In genomic region chr20:19426356-19426755, GRCh38 we compare ENCODE assay signal across 33 cellular contexts.
"Had no signal": no experiment of that assay in that cellular context is flagged by ENCODE, and none has a peak within 500 bp of the region (broad histone marks: within the 10 kb centered on the region; RNA-seq: fewer than 3 reads in every experiment).

No MANE protein-coding gene starts in this region.

- H3K36me3 ChIP-seq: brain microvascular endothelial cell, esophagus muscularis mucosa, gastrocnemius medialis had no signal

- H3K4me3 Mint-ChIP-seq: activated CD4-positive, alpha-beta memory T cell treated with anti-CD3 and anti-CD28 coated beads for 36 hours; activated CD4-positive, alpha-beta T cell treated with anti-CD3 and anti-CD28 coated beads for 36 hours; activated CD4-positive, alpha-beta T cell treated with anti-CD3 and anti-CD28 coated beads, Interleukin-2, amount 10 ng/mL, durations not matched to agents 24 days and 14 days; activated naive CD4-positive, alpha-beta T cell treated with anti-CD3 and anti-CD28 coated beads, Interleukin-2, amount 10 ng/mL, durations not matched to agents 7 days and 5 days; activated naive CD8-positive, alpha-beta T cell treated with anti-CD3 and anti-CD28 coated beads, Interleukin-2, amount 10 ng/mL, durations not matched to agents 7 days and 5 days; activated T-cell treated with anti-CD3 and anti-CD28 coated beads, Interleukin-2, amount 50 U/mL, for 24 hours; activated T-cell treated with anti-CD3 and anti-CD28 coated beads, Interleukin-2, amount 50 U/mL, for 72 hours; central memory CD8-positive, alpha-beta T cell; dendritic cell treated with granulocyte-macrophage colony-stimulating factor and Interleukin-4, amounts not matched to agents 40 ng/mL and 50 ng/mL, for 4 days; effector memory CD8-positive, alpha-beta T cell; T-cell; T-helper 17 cell; T-helper 2 cell treated with Interferon-gamma antibody and Interleukin-4, amounts not matched to agents 5 μg/mL and 100 μg/mL, for 36 hours had no signal

- H3K4me1 Mint-ChIP-seq: activated CD4-positive, alpha-beta T cell treated with anti-CD3 and anti-CD28 coated beads for 36 hours; activated CD4-positive, alpha-beta T cell treated with anti-CD3 and anti-CD28 coated beads, Interleukin-2, amount 10 ng/mL, durations not matched to agents 24 days and 14 days; activated naive CD4-positive, alpha-beta T cell treated with anti-CD3 and anti-CD28 coated beads, Interleukin-2, amount 10 ng/mL, durations not matched to agents 7 days and 5 days; central memory CD8-positive, alpha-beta T cell; T-cell; T-helper 17 cell had no signal

- ATAC-seq: activated CD4-positive, alpha-beta T cell treated with anti-CD3 and anti-CD28 coated beads for 36 hours; activated naive CD4-positive, alpha-beta T cell treated with anti-CD3 and anti-CD28 coated beads, Interleukin-2, amount 50 U/mL, for 72 hours; activated T-cell treated with anti-CD3 and anti-CD28 coated beads, Interleukin-2, amount 50 U/mL, for 72 hours; effector memory CD8-positive, alpha-beta T cell; foreskin keratinocyte; gastrocnemius medialis; T-cell; T-helper 17 cell had no signal

- H3K36me3 Mint-ChIP-seq: activated CD4-positive, alpha-beta memory T cell treated with anti-CD3 and anti-CD28 coated beads for 36 hours; activated naive CD4-positive, alpha-beta T cell treated with anti-CD3 and anti-CD28 coated beads, Interleukin-2, amount 10 ng/mL, durations not matched to agents 7 days and 5 days; activated naive CD4-positive, alpha-beta T cell treated with anti-CD3 and anti-CD28 coated beads, Interleukin-2, amount 50 U/mL, for 72 hours; activated naive CD8-positive, alpha-beta T cell treated with anti-CD3 and anti-CD28 coated beads, Interleukin-2, amount 10 ng/mL, durations not matched to agents 7 days and 5 days; T-cell had no signal

- H3K9me3 ChIP-seq: esophagus muscularis mucosa, gastrocnemius medialis had no signal

- FAIRE-seq: astrocyte, bronchial epithelial cell had no signal

- H3K27ac ChIP-seq: brain microvascular endothelial cell, coronary artery, dorsolateral prefrontal cortex, esophagus muscularis mucosa, foreskin keratinocyte, gastrocnemius medialis had no signal

- H3K27ac Mint-ChIP-seq: activated CD4-positive, alpha-beta memory T cell treated with anti-CD3 and anti-CD28 coated beads for 36 hours; activated CD4-positive, alpha-beta T cell treated with anti-CD3 and anti-CD28 coated beads for 36 hours; activated CD4-positive, alpha-beta T cell treated with anti-CD3 and anti-CD28 coated beads, Interleukin-2, amount 10 ng/mL, durations not matched to agents 24 days and 14 days; activated naive CD4-positive, alpha-beta T cell treated with anti-CD3 and anti-CD28 coated beads, Interleukin-2, amount 10 ng/mL, durations not matched to agents 7 days and 5 days; activated naive CD4-positive, alpha-beta T cell treated with anti-CD3 and anti-CD28 coated beads, Interleukin-2, amount 50 U/mL, for 72 hours; activated naive CD8-positive, alpha-beta T cell treated with anti-CD3 and anti-CD28 coated beads, Interleukin-2, amount 10 ng/mL, durations not matched to agents 7 days and 5 days; activated T-cell treated with anti-CD3 and anti-CD28 coated beads, Interleukin-2, amount 50 U/mL, for 24 hours; activated T-cell treated with anti-CD3 and anti-CD28 coated beads, Interleukin-2, amount 50 U/mL, for 72 hours; dendritic cell treated with granulocyte-macrophage colony-stimulating factor and Interleukin-4, amounts not matched to agents 40 ng/mL and 50 ng/mL, for 4 days; effector memory CD8-positive, alpha-beta T cell; T-cell; T-helper 17 cell; T-helper 2 cell treated with Interferon-gamma antibody and Interleukin-4, amounts not matched to agents 5 μg/mL and 100 μg/mL, for 36 hours had no signal

- H3K4me3 ChIP-seq: coronary artery, dorsolateral prefrontal cortex, esophagus muscularis mucosa, gastrocnemius medialis had no signal

- H3K27me3 ChIP-seq: brain microvascular endothelial cell, esophagus muscularis mucosa, gastrocnemius medialis had no signal

- DNase-seq: activated CD4-positive, alpha-beta memory T cell treated with anti-CD3 and anti-CD28 coated beads for 36 hours; activated CD4-positive, alpha-beta T cell treated with anti-CD3 and anti-CD28 coated beads for 36 hours; activated CD4-positive, alpha-beta T cell treated with anti-CD3 and anti-CD28 coated beads, Interleukin-2, amount 10 ng/mL, durations not matched to agents 24 days and 14 days; activated CD4-positive, CD25-positive, alpha-beta regulatory T cell; activated CD4-positive, CD25-positive, alpha-beta regulatory T cell treated with anti-CD3 and anti-CD28 coated beads, Interleukin-2, amount 50 U/mL, for 72 hours; activated CD8-positive, alpha-beta memory T cell treated with anti-CD3 and anti-CD28 coated beads, Interleukin-2, amount 50 U/mL, for 48 hours; activated gamma-delta T cell; activated naive CD4-positive, alpha-beta T cell; activated naive CD4-positive, alpha-beta T cell treated with anti-CD3 and anti-CD28 coated beads, Interleukin-2, amount 10 ng/mL, durations not matched to agents 7 days and 5 days; activated naive CD8-positive, alpha-beta T cell treated with anti-CD3 and anti-CD28 coated beads, Interleukin-2, amount 10 ng/mL, durations not matched to agents 7 days and 5 days; activated T-cell treated with anti-CD3 and anti-CD28 coated beads for 4 hours; activated T-cell treated with anti-CD3 and anti-CD28 coated beads, Interleukin-2, amount 50 U/mL, for 24 hours; activated T-cell treated with anti-CD3 and anti-CD28 coated beads, Interleukin-2, amount 50 U/mL, for 72 hours; anterior cingulate cortex; brain microvascular endothelial cell; dorsolateral prefrontal cortex; effector memory CD8-positive, alpha-beta T cell; erythroblast; foreskin keratinocyte; gastrocnemius medialis; glutamatergic neuron; SW 1271; T-cell; T-helper 17 cell; T1000 had no signal

- H3K27me3 Mint-ChIP-seq: activated CD4-positive, alpha-beta T cell treated with anti-CD3 and anti-CD28 coated beads for 36 hours; activated CD4-positive, alpha-beta T cell treated with anti-CD3 and anti-CD28 coated beads, Interleukin-2, amount 10 ng/mL, durations not matched to agents 24 days and 14 days; activated naive CD4-positive, alpha-beta T cell treated with anti-CD3 and anti-CD28 coated beads, Interleukin-2, amount 10 ng/mL, durations not matched to agents 7 days and 5 days; activated T-cell treated with anti-CD3 and anti-CD28 coated beads, Interleukin-2, amount 50 U/mL, for 24 hours; central memory CD8-positive, alpha-beta T cell; dendritic cell treated with granulocyte-macrophage colony-stimulating factor and Interleukin-4, amounts not matched to agents 40 ng/mL and 50 ng/mL, for 4 days; T-cell; T-helper 17 cell had no signal

- H3K9me3 Mint-ChIP-seq: activated CD4-positive, alpha-beta memory T cell treated with anti-CD3 and anti-CD28 coated beads for 36 hours; activated CD4-positive, alpha-beta T cell treated with anti-CD3 and anti-CD28 coated beads, Interleukin-2, amount 10 ng/mL, durations not matched to agents 24 days and 14 days; activated T-cell treated with anti-CD3 and anti-CD28 coated beads, Interleukin-2, amount 50 U/mL, for 24 hours had no signal

- H3K4me1 ChIP-seq: foreskin keratinocyte had no signal
